18 cellular contexts compared by ENCODE assay signal in genomic region chr14:100818221-100818699, GRCh38. TPM values are rescaled to one million over a fixed set of nuclear protein-coding genes. Genes with fewer than 3 reads are reported as not detected.
"Had no signal": no experiment of that assay in that cellular context is flagged by ENCODE, and none has a peak within 500 bp of the region (broad histone marks: within the 10 kb centered on the region; RNA-seq: fewer than 3 reads in every experiment).

No MANE protein-coding gene starts in this region.

- H3K4me1 ChIP-seq: foreskin keratinocyte, sigmoid colon, upper lobe of right lung had no signal

- H3K36me3 Mint-ChIP-seq: activated naive CD8-positive, alpha-beta T cell; brain; stimulated activated effector memory CD8-positive, alpha-beta T cell treated with anti-CD3 and anti-CD28 coated beads, Interleukin-12 subunit alpha, Interleukin-12 subunit beta, amount 100 ng/mL, for 72 hours had no signal

- H3K27me3 ChIP-seq: upper lobe of right lung had no signal

- H3K9me3 ChIP-seq: sigmoid colon, thoracic aorta, upper lobe of right lung had no signal

- DNase-seq: activated CD4-positive, alpha-beta T cell treated with anti-CD3 and anti-CD28 coated beads for 4 hours; activated CD8-positive, alpha-beta memory T cell treated with anti-CD3 and anti-CD28 coated beads, Interleukin-2, amount 50 U/mL, for 4 hours; activated CD8-positive, alpha-beta T cell treated with anti-CD3 and anti-CD28 coated beads for 36 hours; activated effector memory CD4-positive, alpha-beta T cell treated with anti-CD3 and anti-CD28 coated beads, Interleukin-2, amount 50 U/mL, for 16 hours; activated T-cell treated with anti-CD3 and anti-CD28 coated beads, Interleukin-2, amount 50 U/mL, for 48 hours; amniotic stem cell; central memory CD4-positive, alpha-beta T cell; effector CD8-positive, alpha-beta T cell; foreskin keratinocyte; sigmoid colon; upper lobe of right lung had no signal

- H3K9me3 Mint-ChIP-seq: activated CD8-positive, alpha-beta T cell treated with anti-CD3 and anti-CD28 coated beads for 36 hours; stimulated activated effector memory CD8-positive, alpha-beta T cell treated with anti-CD3 and anti-CD28 coated beads, Interleukin-12 subunit alpha, Interleukin-12 subunit beta, amount 100 ng/mL, for 72 hours; T-helper 1 cell treated with Interleukin-12 subunit alpha and Interleukin-12 subunit beta and Interleukin-4 antibody, amounts not matched to agents 30 μg/mL and 1 μg/mL, for 36 hours had no signal

- H3K27ac ChIP-seq: foreskin keratinocyte, sigmoid colon, thoracic aorta, upper lobe of right lung had no signal

- H3K27ac Mint-ChIP-seq: activated CD8-positive, alpha-beta T cell treated with anti-CD3 and anti-CD28 coated beads for 36 hours; activated naive CD8-positive, alpha-beta T cell; stimulated activated effector memory CD8-positive, alpha-beta T cell treated with anti-CD3 and anti-CD28 coated beads, Interleukin-12 subunit alpha, Interleukin-12 subunit beta, amount 100 ng/mL, for 72 hours; T-helper 1 cell treated with Interleukin-12 subunit alpha and Interleukin-12 subunit beta and Interleukin-4 antibody, amounts not matched to agents 30 μg/mL and 1 μg/mL, for 36 hours had no signal

- H3K36me3 ChIP-seq: sigmoid colon, thoracic aorta, upper lobe of right lung had no signal

- H3K4me3 Mint-ChIP-seq: activated CD8-positive, alpha-beta T cell treated with anti-CD3 and anti-CD28 coated beads for 36 hours; activated naive CD8-positive, alpha-beta T cell; brain; stimulated activated effector memory CD8-positive, alpha-beta T cell treated with anti-CD3 and anti-CD28 coated beads, Interleukin-12 subunit alpha, Interleukin-12 subunit beta, amount 100 ng/mL, for 72 hours; T-helper 1 cell treated with Interleukin-12 subunit alpha and Interleukin-12 subunit beta and Interleukin-4 antibody, amounts not matched to agents 30 μg/mL and 1 μg/mL, for 36 hours had no signal

- H3K4me1 Mint-ChIP-seq: stimulated activated effector memory CD8-positive, alpha-beta T cell treated with anti-CD3 and anti-CD28 coated beads, Interleukin-12 subunit alpha, Interleukin-12 subunit beta, amount 100 ng/mL, for 72 hours had no signal

- H3K4me3 ChIP-seq: sigmoid colon, thoracic aorta, upper lobe of right lung had no signal

RNA-seq across cellular contexts. Expression of gene MEG3, which starts 7.7 kb away (rescaled TPM):
- total RNA-seq: activated CD8-positive, alpha-beta T cell treated with anti-CD3 and anti-CD28 coated beads for 36 hours; osteocyte had no signal
- polyA plus RNA-seq: neural cell had no signal
